8 cellular contexts compared by ENCODE assay signal in the genomic region with DNA sequence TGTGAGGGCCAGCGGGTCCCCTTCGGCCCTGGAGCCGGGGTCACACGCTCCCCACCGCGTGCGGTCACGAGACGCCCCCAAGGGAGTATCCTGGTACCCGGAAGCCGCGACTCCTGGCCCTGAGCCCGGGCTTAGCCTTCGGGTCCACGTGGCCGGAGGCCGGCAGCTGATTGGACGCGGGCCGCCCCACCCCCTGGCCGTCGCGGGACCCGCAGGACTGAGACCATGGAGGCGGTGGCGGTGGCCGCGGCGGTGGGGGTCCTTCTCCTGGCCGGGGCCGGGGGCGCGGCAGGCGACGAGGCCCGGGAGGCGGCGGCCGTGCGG. TPM values are rescaled to one million over a fixed set of nuclear protein-coding genes. Genes with fewer than 3 reads are reported as not detected.
DNase-seq lines count a peak whose midpoint lies in the region; ATAC-seq and TF ChIP-seq lines count a peak whose summit lies in the region.

A gene (plus strand): TSS at position 194 of the 324 bp plus-strand sequence. CDS start 32 bp downstream, at position 226.

- DNase-seq in GM12864 (ENCODE audit: low read depth) (peak; percentile 70), NCI-H1105 (lab: John Stamatoyannopoulos, UW) (peak; percentile 91), SW480 (ENCODE audit: low spot score) (peak; percentile 81), cardiac muscle cell (ENCODE audit: low read depth in 1 of 2, low spot score in 1 of 2) (peak; percentile 92), pons (ENCODE audit: low spot score) (peak; percentile 93), transverse colon (peak; percentile 97)
- DNase-seq in activated naive CD8-positive, alpha-beta T cell treated with anti-CD3 and anti-CD28 coated beads, Interleukin-2, amount 50 U/mL, for 24 hours, result peak; percentile 92

- no peaks in the 10 kb centered on the region for H3K9me3 Mint-ChIP-seq in activated naive CD8-positive, alpha-beta T cell treated with anti-CD3 and anti-CD28 coated beads, Interleukin-2, amount 50 U/mL, for 24 hours

- no peaks in the 10 kb centered on the region for H3K27me3 Mint-ChIP-seq in activated naive CD8-positive, alpha-beta T cell treated with anti-CD3 and anti-CD28 coated beads, Interleukin-2, amount 50 U/mL, for 24 hours

- peak; percentile 57 for TF ChIP-seq POLR2A in transverse colon (IDR thresholded peaks at IDR 0.05)

- H3K27ac Mint-ChIP-seq in activated naive CD8-positive, alpha-beta T cell treated with anti-CD3 and anti-CD28 coated beads, Interleukin-2, amount 50 U/mL, for 24 hours, result peak within 1 kb of the TSS; percentile 83

- TF ChIP-seq EP300 in transverse colon (IDR thresholded peaks at IDR 0.05; ENCODE audit: low read depth), result no peak

- intact Hi-C loops in transverse colon (cut with DNase I; ENCODE audit: low total_unique reads), result no loop called here

- H3K4me1 Mint-ChIP-seq in activated naive CD8-positive, alpha-beta T cell treated with anti-CD3 and anti-CD28 coated beads, Interleukin-2, amount 50 U/mL, for 24 hours, result peaks cover 37% of the 10 kb centered on the region

- no peaks in the 10 kb centered on the region for H3K9me3 ChIP-seq in cardiac muscle cell (ENCODE audit: low read depth)
- H3K9me3 ChIP-seq in transverse colon, result no peaks in the 10 kb centered on the region

- no peaks in the 10 kb centered on the region for H3K36me3 ChIP-seq in cardiac muscle cell
- no peaks in the 10 kb centered on the region for H3K36me3 ChIP-seq in transverse colon

- TF ChIP-seq CTCF in GM12864 (IDR thresholded peaks at IDR 0.05; ENCODE audit: low read depth, low read length, missing control alignments), result no peak
- no peak for TF ChIP-seq CTCF in cardiac muscle cell (IDR thresholded peaks at IDR 0.05; ENCODE audit: low read depth, low read length)
- no peak for TF ChIP-seq CTCF in transverse colon (IDR thresholded peaks at IDR 0.05)

- WGBS in transverse colon (ENCODE audit: low coverage in 1 of 2), 2 donors, result 1% methylated on average over 28 of the region's 40 CpGs; no CpG with 5 or more reads in 1 of the 2 donors

- in situ Hi-C loops in transverse colon (cut with MboI; ENCODE audit: low pct_ligation_motif_present in 1 of 4, low pct_unique_long_range_greater_than_20kb in 1 of 4, low sequenced_read_pairs in 3 of 4), result no loop called here

- H3K4me1 ChIP-seq in cardiac muscle cell (ENCODE audit: low read depth) (peaks cover 2% of the 10 kb centered on the region), transverse colon (peaks cover 19 to 38% (median 27%) of the 10 kb centered on the region in 4 donors)

- H3K4me3 Mint-ChIP-seq in activated naive CD8-positive, alpha-beta T cell treated with anti-CD3 and anti-CD28 coated beads, Interleukin-2, amount 50 U/mL, for 24 hours, result peak within 1 kb of the TSS; percentile 84

- H3K4me3 ChIP-seq in GM12864 (ENCODE audit: low read depth, low read length) (peak within 1 kb of the TSS; percentile 60), cardiac muscle cell (peak within 1 kb of the TSS; percentile 41), transverse colon (peak within 1 kb of the TSS; percentile 30 to 79 (median 69))

- H3K27ac ChIP-seq in cardiac muscle cell (peak within 1 kb of the TSS; percentile 34), transverse colon (peak within 1 kb of the TSS; percentile 90 to 93 (median 91))

- peak; percentile 84 for ATAC-seq in HG02623 (IDR thresholded peaks at IDR 0.05; ENCODE audit: unreplicated experiment)
- peak; percentile 92 for ATAC-seq in activated naive CD8-positive, alpha-beta T cell treated with anti-CD3 and anti-CD28 coated beads, Interleukin-2, amount 50 U/mL, for 24 hours

- H3K27me3 ChIP-seq in cardiac muscle cell (no peaks in the 10 kb centered on the region), transverse colon (no peaks in the 10 kb centered on the region)

- H3K36me3 Mint-ChIP-seq in activated naive CD8-positive, alpha-beta T cell treated with anti-CD3 and anti-CD28 coated beads, Interleukin-2, amount 50 U/mL, for 24 hours (ENCODE audit: low read depth), result peaks cover 10% of the 10 kb centered on the region

RNA-seq across cellular contexts. Expression of the gene that starts here (rescaled TPM):
- 49.0 and 56.9 TPM in 2 replicates for total RNA-seq in cardiac muscle cell
- polyA plus RNA-seq in cardiac muscle cell, result 37.1 and 56.9 TPM in 2 replicates
- 10 to 100 TPM; 35.4 to 95.7 (median 66.2) TPM for total RNA-seq in transverse colon

Comparison
In these comparisons a context has a peak if more than half of its experiments do, and no peak if none do; other contexts are left out.
1. Peak in every context shown above with its lines: DNase-seq, ATAC-seq, H3K4me3 ChIP-seq and H3K27ac ChIP-seq.